8 cellular contexts compared by ENCODE assay signal in genomic region chr17:65231662-65232335, GRCh38.
DNase-seq lines count a peak whose midpoint lies in the region; ATAC-seq and TF ChIP-seq lines count a peak whose summit lies in the region.

No MANE protein-coding gene starts in this region.

- WGBS in heart left ventricle, 4 donors = 42 to 51% (median 49%) methylated on average over 8 of the region's 8 CpGs

- no peaks in the 10 kb centered on the region for H3F3A ChIP-seq in PC-3 (ENCODE audit: low read length, unreplicated experiment)

- H3K9ac ChIP-seq in PC-3 (ENCODE audit: low read length) = no peak overlapping the region

- BruUV-seq in PC-3 (replicated peaks; lab: Mats Ljungman, UMichigan) = no TSS peak

- peaks cover 6% of the 10 kb centered on the region for H3K9me3 Mint-ChIP-seq in activated naive CD8-positive, alpha-beta T cell treated with anti-CD3 and anti-CD28 coated beads for 36 hours

- CTCF ChIA-PET in PC-3 (lab: Charles Lee) = interaction anchor here (0.5 to 0.9 kb wide), 8 partner anchors 30 to 934 kb away, joined by 3 to 12 read pairs (median 3); no protein-coding TSS in a partner anchor

- H3K9me3 ChIP-seq in PC-3 (ENCODE audit: low read length) (no peaks in the 10 kb centered on the region), heart left ventricle (peaks cover 0 to 15% (median 5%) of the 10 kb centered on the region in 12 donors)

- no peak overlapping the region for H3K4me3 ChIP-seq in Jurkat, Clone E6-1 (ENCODE audit: low read length)
- H3K4me3 ChIP-seq in PC-3 (ENCODE audit: low read length) = no peak overlapping the region
- H3K4me3 ChIP-seq in heart left ventricle = no peak overlapping the region

- H3K9me2 ChIP-seq in PC-3 (replicated peaks; ENCODE audit: low read length) = no peaks in the 10 kb centered on the region

- H4K20me1 ChIP-seq in PC-3 (ENCODE audit: low read length) = no peaks in the 10 kb centered on the region

- H3K27me3 ChIP-seq in PC-3 (ENCODE audit: low read length) = no peaks in the 10 kb centered on the region
- peaks cover 0 to 23% (median 0%) of the 10 kb centered on the region in 9 donors for H3K27me3 ChIP-seq in heart left ventricle

- ATAC-seq in PC-3 (peak; percentile 90), heart left ventricle (peak; percentile 61 to 88 (median 80))

- no peak overlapping the region for H3K4me3 Mint-ChIP-seq in activated naive CD8-positive, alpha-beta T cell treated with anti-CD3 and anti-CD28 coated beads for 36 hours

- DNase-seq in activated naive CD4-positive, alpha-beta T cell treated with Interleukin-2 at 50 U/mL for 16 hours = peak; percentile 55
- DNase-seq in activated naive CD4-positive, alpha-beta T cell (lab: John Stamatoyannopoulos, UW) = no peak
- peak; percentile 55 for DNase-seq in Jurkat, Clone E6-1 (ENCODE audit: low read depth, low spot score)
- peak; percentile 91 for DNase-seq in PC-3
- peak; percentile 37 for DNase-seq in activated naive CD8-positive, alpha-beta T cell treated with anti-CD3 and anti-CD28 coated beads for 36 hours
- peak in 3 of 5 donors; percentile 19 to 37 (median 29) for DNase-seq in heart left ventricle
- DNase-seq in pulmonary artery endothelial cell (ENCODE audit: low read depth, low spot score) = peak; percentile 30
- DNase-seq in cerebellar nuclear complex (lab: John Stamatoyannopoulos, UW) = no peak

- POLR2A ChIA-PET in PC-3 (lab: Charles Lee; ENCODE audit: unreplicated experiment) = no interaction called here

- H3K4me2 ChIP-seq in PC-3 (ENCODE audit: low read length) = no peak overlapping the region

- H3K27ac ChIP-seq in PC-3 (ENCODE audit: low read length) (no peak overlapping the region), heart left ventricle (no peak overlapping the region)

- peaks cover 30% of the 10 kb centered on the region for H3K27me3 Mint-ChIP-seq in activated naive CD8-positive, alpha-beta T cell treated with anti-CD3 and anti-CD28 coated beads for 36 hours

- peaks cover 25% of the 10 kb centered on the region for H3K4me1 Mint-ChIP-seq in activated naive CD8-positive, alpha-beta T cell treated with anti-CD3 and anti-CD28 coated beads for 36 hours

- TF ChIP-seq CTCF in PC-3 (conservative IDR thresholded peaks at IDR 0.05; ENCODE audit: low read depth, low read length) (peak; percentile 98), heart left ventricle (IDR thresholded peaks at IDR 0.05) (peak; percentile 27 to 69 (median 54))

- H3K36me3 Mint-ChIP-seq in activated naive CD8-positive, alpha-beta T cell treated with anti-CD3 and anti-CD28 coated beads for 36 hours = peaks cover 2% of the 10 kb centered on the region

- H3K36me3 ChIP-seq in PC-3 (ENCODE audit: low read depth, low read length) (no peaks in the 10 kb centered on the region), heart left ventricle (no peaks in the 10 kb centered on the region)

- TF ChIP-seq POLR2A in heart left ventricle (IDR thresholded peaks at IDR 0.05) = no peak

- no peak overlapping the region for H3K27ac Mint-ChIP-seq in activated naive CD8-positive, alpha-beta T cell treated with anti-CD3 and anti-CD28 coated beads for 36 hours

- H2AFZ ChIP-seq in PC-3 (ENCODE audit: low read length) = no peak overlapping the region

- peaks cover 33% of the 10 kb centered on the region for H3K4me1 ChIP-seq in PC-3 (ENCODE audit: insufficient read depth, low read length)
- peaks cover 0 to 14% (median 0%) of the 10 kb centered on the region in 12 donors for H3K4me1 ChIP-seq in heart left ventricle

- no peaks in the 10 kb centered on the region for H3K79me2 ChIP-seq in PC-3 (ENCODE audit: low read length)

- intact Hi-C loops in PC-3 (cut with micrococcal nuclease) (loop anchor here (1.0 to 5.0 kb wide), 4 partner anchors 53 to 934 kb away; no protein-coding TSS in a partner anchor), heart left ventricle (cut with DNase I) (loop anchor here in 9 of 10 donors (2.0 to 10.0 kb wide), 6 partner anchors 931 to 1443 kb away; no protein-coding TSS in a partner anchor)

Comparison
In these comparisons a context has a peak if more than half of its experiments do, and no peak if none do; other contexts are left out.
1. DNase-seq: peak in activated naive CD4-positive, alpha-beta T cell treated with Interleukin-2 at 50 U/mL for 16 hours (single experiment), Jurkat, Clone E6-1 (single experiment), PC-3 (single experiment), activated naive CD8-positive, alpha-beta T cell treated with anti-CD3 and anti-CD28 coated beads for 36 hours (single experiment), heart left ventricle (3 of 5) and pulmonary artery endothelial cell (single experiment); none in activated naive CD4-positive, alpha-beta T cell (0 of 4) and cerebellar nuclear complex (0 of 2).